1 cellular context compared by ENCODE assay signal in genomic region chr10:72682626-72683025, GRCh38.
TF ChIP-seq lines count a peak whose summit lies in the region.

No MANE protein-coding gene starts in this region.

TF ChIP-seq in A549, 52 proteins besides CTCF, POLR2A, EP300 and RAD21 (continued from another document):
- TF ChIP-seq POLR2AphosphoS2 (conservative IDR thresholded peaks at IDR 0.05; ENCODE audit: low read length) (no peak), CBX8 (IDR thresholded peaks at IDR 0.05) (no peak), ZSCAN20 (CRISPR knock-in tag; IDR thresholded peaks at IDR 0.05) (no peak), ZNF302 (CRISPR knock-in tag; IDR thresholded peaks at IDR 0.05) (no peak), CBX2 (IDR thresholded peaks at IDR 0.05; ENCODE audit: borderline replicate concordance, low read depth) (no peak), TP53 (CRISPR knock-in tag; IDR thresholded peaks at IDR 0.05) (no peak), HOXB13 (CRISPR knock-in tag; IDR thresholded peaks at IDR 0.05; ENCODE audit: low read depth) (no peak), ZC3H11A (IDR thresholded peaks at IDR 0.05) (no peak), NPAS2 (CRISPR knock-in tag; IDR thresholded peaks at IDR 0.05; ENCODE audit: borderline replicate concordance) (no peak), ESRRA (IDR thresholded peaks at IDR 0.05; ENCODE audit: borderline replicate concordance, low read length) (no peak), MYC (IDR thresholded peaks at IDR 0.05; ENCODE audit: borderline replicate concordance, low read length) (no peak), RARB (CRISPR knock-in tag; IDR thresholded peaks at IDR 0.05) (no peak)
TF ChIP-seq in A549: peak in this region for 0.
